Comparison of ENCODE assay signal across 21 cellular contexts in genomic region chr11:83336993-83337392, GRCh38. TPM values are rescaled to one million over a fixed set of nuclear protein-coding genes. Genes with fewer than 3 reads are reported as not detected.
A peak's percentile ranks its signal among the peaks of the same experiment; 100 is the strongest.
DNase-seq lines count a peak whose midpoint lies in the region; ATAC-seq, FAIRE-seq and TF ChIP-seq lines count a peak whose summit lies in the region.
"Had no signal": no experiment of that assay in that cellular context is flagged by ENCODE, and none has a peak within 500 bp of the region (broad histone marks: within the 10 kb centered on the region; RNA-seq: fewer than 3 reads in every experiment).

No MANE protein-coding gene starts in this region.

- no peak for TF ChIP-seq POLR2A in esophagus muscularis mucosa (IDR thresholded peaks at IDR 0.05; ENCODE audit: low read depth)

- intact Hi-C loops in esophagus muscularis mucosa (cut with DNase I), result no loop called here
- intact Hi-C loops in pancreas (cut with DNase I), result no loop called here

- TF ChIP-seq CTCF in esophagus muscularis mucosa (IDR thresholded peaks at IDR 0.05), result no peak
- no peak for TF ChIP-seq CTCF in pancreas (IDR thresholded peaks at IDR 0.05)

- TF ChIP-seq EP300 in esophagus muscularis mucosa (IDR thresholded peaks at IDR 0.05), result no peak

- no peaks in the 10 kb centered on the region for H3K27me3 ChIP-seq in esophagus muscularis mucosa
- H3K27me3 ChIP-seq in pancreas, result no peaks in the 10 kb centered on the region
- H3K27me3 ChIP-seq: BLaER1 had no signal

- WGBS in esophagus muscularis mucosa, result 0% methylated on average over 1 of the region's 1 CpG
- 10 to 23% methylated on average over 1 of the region's 1 CpG for WGBS in pancreas, 2 donors

- ATAC-seq in pancreas, result peak; percentile 46 to 84 (median 60)
- ATAC-seq in GM21447 (IDR thresholded peaks at IDR 0.05; ENCODE audit: unreplicated experiment), result no peak
- ATAC-seq in activated CD4-positive, CD25-positive, alpha-beta regulatory T cell treated with anti-CD3 and anti-CD28 coated beads, Interleukin-2, amount 50 U/mL, for 24 hours, result no peak

- H3K9me3 ChIP-seq in esophagus muscularis mucosa (no peaks in the 10 kb centered on the region), pancreas (no peaks in the 10 kb centered on the region)
- H3K9me3 ChIP-seq: BLaER1, HAP-1 had no signal

- H3K4me3 ChIP-seq in esophagus muscularis mucosa, result no peak overlapping the region
- no peak overlapping the region for H3K4me3 ChIP-seq in pancreas
- H3K4me3 ChIP-seq: BLaER1, HAP-1 had no signal

- FAIRE-seq in pancreas (lab: Jason Lieb, UNC), result no peak
- FAIRE-seq: A204.1, D721Med, G401.6, GM12892, H54 had no signal

- no peak overlapping the region for H3K27ac ChIP-seq in esophagus muscularis mucosa (replicated peaks in 1 of 4)
- H3K27ac ChIP-seq in pancreas, result no peak overlapping the region
- H3K27ac ChIP-seq: 22Rv1, BLaER1, C4-2B had no signal

- peak; percentile 55 for DNase-seq in DMS53 (lab: John Stamatoyannopoulos, UW)
- DNase-seq in NCI-H526 treated with DMSO at 0.1 percent for 48 hours (lab: John Stamatoyannopoulos, UW), result peak; percentile 90
- peak; percentile 17 for DNase-seq in esophagus muscularis mucosa (ENCODE audit: extremely low spot score)
- no peak for DNase-seq in pancreas
- no peak for DNase-seq in midbrain (lab: John Stamatoyannopoulos, UW)
- DNase-seq: CD8-positive, alpha-beta memory T cell; DMS 273 treated with DMSO at 0.1 percent for 48 hours; DND-41; GOT3; HFFc6 had no signal

- H3K4me1 ChIP-seq in esophagus muscularis mucosa, result no peaks in the 10 kb centered on the region
- H3K4me1 ChIP-seq in pancreas, result no peaks in the 10 kb centered on the region
- H3K4me1 ChIP-seq: BLaER1, HAP-1 had no signal

- H3K36me3 ChIP-seq in esophagus muscularis mucosa, result no peaks in the 10 kb centered on the region
- no peaks in the 10 kb centered on the region for H3K36me3 ChIP-seq in pancreas
- H3K36me3 ChIP-seq: BLaER1, HAP-1 had no signal

RNA-seq across cellular contexts. Expression of gene CCDC90B, which starts 50.8 kb away (rescaled TPM):
- total RNA-seq in esophagus muscularis mucosa, result 10 to 100 TPM; 22.7 to 56.9 (median 31.7) TPM
- 10 to 100 TPM; 12.1 to 25.1 (median 14.9) TPM for total RNA-seq in pancreas
- 10 to 100 TPM; 16.5 to 19.5 TPM for polyA plus RNA-seq in pancreas

Comparison
In these comparisons a context has a peak if more than half of its experiments do, and no peak if none do; other contexts are left out.
1. DNase-seq: peak in DMS53 (single experiment), NCI-H526 treated with DMSO at 0.1 percent for 48 hours (single experiment) and esophagus muscularis mucosa (single experiment); none in pancreas (0 of 6) and midbrain (single experiment).
2. ATAC-seq: peak in pancreas (4 of 4); none in GM21447 (single experiment) and activated CD4-positive, CD25-positive, alpha-beta regulatory T cell treated with anti-CD3 and anti-CD28 coated beads, Interleukin-2, amount 50 U/mL, for 24 hours (0 of 2).